9 cellular contexts compared by ENCODE assay signal in genomic region chr13:98451676-98452105, GRCh38.
DNase-seq lines count a peak whose midpoint lies in the region; ATAC-seq and TF ChIP-seq lines count a peak whose summit lies in the region.
"Had no signal": no experiment of that assay in that cellular context is flagged by ENCODE, and none has a peak within 500 bp of the region (broad histone marks: within the 10 kb centered on the region; RNA-seq: fewer than 3 reads in every experiment).

No MANE protein-coding gene starts in this region.

- H3K4me1 Mint-ChIP-seq in GM23338 = peaks cover 36% of the 10 kb centered on the region

- H3K27me3 ChIP-seq in GM23338 (ENCODE audit: insufficient read depth) = no peaks in the 10 kb centered on the region
- no peaks in the 10 kb centered on the region for H3K27me3 ChIP-seq in right atrium auricular region

- no peaks in the 10 kb centered on the region; the same call in 2 of the 3 replicates for H3K9me3 Mint-ChIP-seq in GM23338

- ATAC-seq in GM23338 (no peak), HG03045 (IDR thresholded peaks at IDR 0.05; ENCODE audit: unreplicated experiment) (no peak), HG02840 (IDR thresholded peaks at IDR 0.05; ENCODE audit: low FRiP score, unreplicated experiment) (no peak), GM21825 (IDR thresholded peaks at IDR 0.05; ENCODE audit: unreplicated experiment) (no peak)

- H3K4me1 ChIP-seq in GM23338 (ENCODE audit: insufficient read depth) (peaks cover 26% of the 10 kb centered on the region), right atrium auricular region (peaks cover 0 to 70% of the 10 kb centered on the region in 2 donors)

- peaks cover 15% of the 10 kb centered on the region; the same call in 1 of the 2 replicates for H3K36me3 ChIP-seq in GM23338 (ENCODE audit: insufficient read depth)
- peaks cover 34% of the 10 kb centered on the region for H3K36me3 ChIP-seq in right atrium auricular region

- peaks cover 22% of the 10 kb centered on the region for H3K27me3 Mint-ChIP-seq in GM23338 (ENCODE audit: insufficient read depth, low read depth, poor library complexity)

- no peaks in the 10 kb centered on the region for H3K9me3 ChIP-seq in right atrium auricular region

- no peak for DNase-seq in GM23338 (ENCODE audit: low spot score)
- peak; percentile 87 for DNase-seq in right atrium auricular region (ENCODE audit: low spot score)
- peak; percentile 32 for DNase-seq in skeletal muscle cell (ENCODE audit: low read depth)
- no peak for DNase-seq in LoVo (ENCODE audit: low spot score)
- DNase-seq: activated CD4-positive, alpha-beta T cell treated with anti-CD3 and anti-CD28 coated beads, Interleukin-2, amount 50 U/mL, for 48 hours had no signal

- peak overlapping the region; percentile 87 for H3K27ac ChIP-seq in GM23338 (ENCODE audit: low read depth)
- H3K27ac ChIP-seq in angular gyrus (ENCODE audit: low read depth, low read length) = peak overlapping the region; percentile 60
- H3K27ac ChIP-seq in right atrium auricular region = peak overlapping the region; percentile 34 to 43

- no peaks in the 10 kb centered on the region for H3K9me2 ChIP-seq in GM23338 (ENCODE audit: insufficient read depth)

- no peak overlapping the region for H2AFZ ChIP-seq in GM23338

- H3K4me3 ChIP-seq in GM23338 (no peak overlapping the region), right atrium auricular region (no peak overlapping the region), skeletal muscle cell (ENCODE audit: low read depth, low read length) (no peak overlapping the region)

- H3K4me3 Mint-ChIP-seq in GM23338 = peak overlapping the region; percentile 43; the same call in 1 of the 3 replicates

- H3K4me2 ChIP-seq in GM23338 = peak overlapping the region; percentile 73

- peaks cover 12% of the 10 kb centered on the region; the same call in 1 of the 2 replicates for H3K79me2 ChIP-seq in GM23338 (replicated peaks; ENCODE audit: insufficient read depth)

- H3K36me3 Mint-ChIP-seq in GM23338 (ENCODE audit: low read depth) = peaks cover 67% of the 10 kb centered on the region

- H4K20me1 ChIP-seq in GM23338 (replicated peaks; ENCODE audit: insufficient read depth) = peaks cover 5% of the 10 kb centered on the region

- peaks cover 7% of the 10 kb centered on the region; the same call in 1 of the 2 replicates for H3F3A ChIP-seq in GM23338 (replicated peaks; ENCODE audit: low read depth)

- peak overlapping the region; percentile 62; the same call in 1 of the 2 replicates for H3K27ac Mint-ChIP-seq in GM23338

- TF ChIP-seq CTCF in GM23338 (conservative IDR thresholded peaks at IDR 0.05; ENCODE audit: low read depth in 2 of 2) = no peak
- no peak for TF ChIP-seq CTCF in right atrium auricular region (IDR thresholded peaks at IDR 0.05)

TF ChIP-seq in GM23338, 12 proteins besides CTCF, POLR2A, EP300 and RAD21:
- TF ChIP-seq ZNF331 (CRISPR knock-in tag; IDR thresholded peaks at IDR 0.05; ENCODE audit: low read depth) (no peak), STAT1 (IDR thresholded peaks at IDR 0.05; ENCODE audit: unreplicated experiment) (no peak), ZNF114 (CRISPR knock-in tag; IDR thresholded peaks at IDR 0.05) (no peak), EZH2phosphoT487 (IDR thresholded peaks at IDR 0.05; ENCODE audit: unreplicated experiment) (no peak)
- TF ChIP-seq, protein P1, sequence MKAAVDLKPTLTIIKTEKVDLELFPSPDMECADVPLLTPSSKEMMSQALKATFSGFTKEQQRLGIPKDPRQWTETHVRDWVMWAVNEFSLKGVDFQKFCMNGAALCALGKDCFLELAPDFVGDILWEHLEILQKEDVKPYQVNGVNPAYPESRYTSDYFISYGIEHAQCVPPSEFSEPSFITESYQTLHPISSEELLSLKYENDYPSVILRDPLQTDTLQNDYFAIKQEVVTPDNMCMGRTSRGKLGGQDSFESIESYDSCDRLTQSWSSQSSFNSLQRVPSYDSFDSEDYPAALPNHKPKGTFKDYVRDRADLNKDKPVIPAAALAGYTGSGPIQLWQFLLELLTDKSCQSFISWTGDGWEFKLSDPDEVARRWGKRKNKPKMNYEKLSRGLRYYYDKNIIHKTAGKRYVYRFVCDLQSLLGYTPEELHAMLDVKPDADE (IDR thresholded peaks at IDR 0.05) = no peak

Comparison
In these comparisons a context has a peak if more than half of its experiments do, and no peak if none do; other contexts are left out.
1. DNase-seq: peak in right atrium auricular region (single experiment) and skeletal muscle cell (single experiment); none in GM23338 (single experiment) and LoVo (single experiment).
2. Peak in every context shown above with its lines, with median percentiles within 50 percentile points of each other: H3K27ac ChIP-seq.